In the genomic region with DNA sequence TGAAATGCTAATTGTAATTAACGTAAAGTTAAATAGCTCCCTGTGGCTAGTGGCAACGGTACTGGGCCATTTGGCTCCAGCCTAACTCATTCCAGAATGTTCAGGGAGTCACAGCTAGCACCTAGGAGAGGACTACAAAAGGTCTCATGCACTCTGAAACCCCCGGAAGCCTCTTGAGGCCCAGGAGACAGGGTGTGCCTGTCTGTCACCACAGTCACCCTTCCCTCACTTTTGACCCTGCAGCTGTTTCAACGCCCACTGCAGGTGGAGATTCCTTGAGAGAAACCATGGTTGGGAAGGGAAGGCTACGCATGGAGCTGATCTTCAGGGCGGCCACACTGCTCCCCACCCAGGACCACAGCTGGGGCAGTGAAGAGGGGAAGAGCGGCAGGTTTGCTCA, we compare ENCODE assay signal across 18 cellular contexts. TPM values are rescaled to one million over a fixed set of nuclear protein-coding genes. Genes with fewer than 3 reads are reported as not detected.
DNase-seq lines count a peak whose midpoint lies in the region; ATAC-seq and TF ChIP-seq lines count a peak whose summit lies in the region.
"Had no signal": no experiment of that assay in that cellular context is flagged by ENCODE, and none has a peak within 500 bp of the region (broad histone marks: within the 10 kb centered on the region; RNA-seq: fewer than 3 reads in every experiment).

No MANE protein-coding gene starts in this region.

- intact Hi-C loops in CD8-positive, alpha-beta T cell (cut with DNase I, micrococcal nuclease): loop anchor here (1.0 to 10.0 kb wide), 6 partner anchors 61 to 1196 kb away; partner anchors contain the start of genes ARFGEF2 (in 2 of the 2) and SULF2 (in 1 of the 2)
- intact Hi-C loops in naive thymus-derived CD4-positive, alpha-beta T cell (cut with micrococcal nuclease): loop anchor here (1.0 to 10.0 kb wide), 4 partner anchors 63 to 1195 kb away; partner anchors contain the start of gene ARFGEF2 (in 1 of the 2)

- ATAC-seq in CD8-positive, alpha-beta T cell: no peak
- ATAC-seq in activated CD8-positive, alpha-beta T cell treated with anti-CD3 and anti-CD28 coated beads, Interleukin-2, amount 10 ng/mL, durations not matched to agents 7 days and 5 days: no peak
- no peak for ATAC-seq in naive thymus-derived CD4-positive, alpha-beta T cell
- no peak for ATAC-seq in GM18511 (IDR thresholded peaks at IDR 0.05; ENCODE audit: unreplicated experiment)

- H3K27me3 Mint-ChIP-seq in T-helper 2 cell treated with Interferon-gamma antibody and Interleukin-4, amounts not matched to agents 5 μg/mL and 100 μg/mL, for 36 hours (ENCODE audit: low read depth): no peaks in the 10 kb centered on the region
- no peaks in the 10 kb centered on the region for H3K27me3 Mint-ChIP-seq in CD8-positive, alpha-beta T cell (ENCODE audit: low read depth)
- H3K27me3 Mint-ChIP-seq in activated CD8-positive, alpha-beta T cell treated with anti-CD3 and anti-CD28 coated beads, Interleukin-2, amount 10 ng/mL, durations not matched to agents 7 days and 5 days (ENCODE audit: low read depth): no peaks in the 10 kb centered on the region
- peaks cover 0 to 4% (median 0%) of the 10 kb centered on the region in 5 donors for H3K27me3 Mint-ChIP-seq in naive thymus-derived CD4-positive, alpha-beta T cell

- no peaks in the 10 kb centered on the region for H3K79me2 ChIP-seq in SK-N-SH (ENCODE audit: insufficient read depth)

- peak overlapping the region; percentile 87 for H3K4me3 Mint-ChIP-seq in T-helper 2 cell treated with Interferon-gamma antibody and Interleukin-4, amounts not matched to agents 5 μg/mL and 100 μg/mL, for 36 hours
- H3K4me3 Mint-ChIP-seq in CD8-positive, alpha-beta T cell: no peak overlapping the region
- H3K4me3 Mint-ChIP-seq in activated CD8-positive, alpha-beta T cell treated with anti-CD3 and anti-CD28 coated beads, Interleukin-2, amount 10 ng/mL, durations not matched to agents 7 days and 5 days: peak overlapping the region; percentile 5
- peak overlapping the region in 8 of 10 donors; percentile 49 to 90 (median 82) for H3K4me3 Mint-ChIP-seq in naive thymus-derived CD4-positive, alpha-beta T cell

- peaks cover 46% of the 10 kb centered on the region for H3K4me1 Mint-ChIP-seq in T-helper 2 cell treated with Interferon-gamma antibody and Interleukin-4, amounts not matched to agents 5 μg/mL and 100 μg/mL, for 36 hours (ENCODE audit: low read depth)
- H3K4me1 Mint-ChIP-seq in CD8-positive, alpha-beta T cell (ENCODE audit: low read depth): peaks cover 41% of the 10 kb centered on the region
- H3K4me1 Mint-ChIP-seq in activated CD8-positive, alpha-beta T cell treated with anti-CD3 and anti-CD28 coated beads, Interleukin-2, amount 10 ng/mL, durations not matched to agents 7 days and 5 days (ENCODE audit: low read depth): peaks cover 67% of the 10 kb centered on the region
- peaks cover 39 to 54% (median 44%) of the 10 kb centered on the region in 7 donors for H3K4me1 Mint-ChIP-seq in naive thymus-derived CD4-positive, alpha-beta T cell

- no peak overlapping the region for H3K9ac ChIP-seq in SK-N-SH

- peaks cover 6% of the 10 kb centered on the region for H3K36me3 Mint-ChIP-seq in T-helper 2 cell treated with Interferon-gamma antibody and Interleukin-4, amounts not matched to agents 5 μg/mL and 100 μg/mL, for 36 hours (ENCODE audit: low read depth)
- H3K36me3 Mint-ChIP-seq in CD8-positive, alpha-beta T cell: no peaks in the 10 kb centered on the region
- peaks cover 7% of the 10 kb centered on the region for H3K36me3 Mint-ChIP-seq in activated CD8-positive, alpha-beta T cell treated with anti-CD3 and anti-CD28 coated beads, Interleukin-2, amount 10 ng/mL, durations not matched to agents 7 days and 5 days (ENCODE audit: low read depth)
- H3K36me3 Mint-ChIP-seq in naive thymus-derived CD4-positive, alpha-beta T cell: peaks cover 0 to 24% (median 0%) of the 10 kb centered on the region in 5 donors

- peak overlapping the region; percentile 96 for H3K27ac Mint-ChIP-seq in T-helper 2 cell treated with Interferon-gamma antibody and Interleukin-4, amounts not matched to agents 5 μg/mL and 100 μg/mL, for 36 hours
- peak overlapping the region; percentile 96 for H3K27ac Mint-ChIP-seq in CD8-positive, alpha-beta T cell
- H3K27ac Mint-ChIP-seq in activated CD8-positive, alpha-beta T cell treated with anti-CD3 and anti-CD28 coated beads, Interleukin-2, amount 10 ng/mL, durations not matched to agents 7 days and 5 days: peak overlapping the region; percentile 99
- peak overlapping the region; percentile 97 to 99 (median 99) for H3K27ac Mint-ChIP-seq in naive thymus-derived CD4-positive, alpha-beta T cell

- H3K4me2 ChIP-seq in SK-N-SH: no peak overlapping the region

- 84% methylated on average over 6 of the region's 7 CpGs for WGBS in SK-N-SH (ENCODE audit: low lambda C conversion rate)

- no peak for TF ChIP-seq EP300 in SK-N-SH (IDR thresholded peaks at IDR 0.05; ENCODE audit: borderline replicate concordance in 1 of 2, low read depth in 1 of 2, low read length in 1 of 2)

- peak overlapping the region; percentile 61 for H3K27ac ChIP-seq in CD8-positive, alpha-beta T cell (ENCODE audit: low read depth, low read length)
- peak overlapping the region; percentile 74 for H3K27ac ChIP-seq in naive thymus-derived CD4-positive, alpha-beta T cell (ENCODE audit: low read depth, low read length)
- no peak overlapping the region for H3K27ac ChIP-seq in SK-N-SH (ENCODE audit: low read depth in 2 of 2, low read length in 1 of 2)
- H3K27ac ChIP-seq: C4-2B, ovary, SJCRH30 had no signal

- H3K9me2 ChIP-seq in SK-N-SH: no peaks in the 10 kb centered on the region

- no peak overlapping the region for H3K4me3 ChIP-seq in CD8-positive, alpha-beta T cell (ENCODE audit: low read depth, low read length)
- H3K4me3 ChIP-seq in naive thymus-derived CD4-positive, alpha-beta T cell (ENCODE audit: low read length): no peak overlapping the region
- no peak overlapping the region for H3K4me3 ChIP-seq in SK-N-SH (ENCODE audit: low read depth in 2 of 2, low read length in 1 of 2)
- H3K4me3 ChIP-seq: mucosa of descending colon, ovary, SJCRH30, transverse colon had no signal

- H3K9me3 ChIP-seq in CD8-positive, alpha-beta T cell (ENCODE audit: low read length): no peaks in the 10 kb centered on the region
- no peaks in the 10 kb centered on the region for H3K9me3 ChIP-seq in naive thymus-derived CD4-positive, alpha-beta T cell (ENCODE audit: control insufficient read depth in 2 of 3, low read length in 3 of 3)
- H3K9me3 ChIP-seq in SK-N-SH: no peaks in the 10 kb centered on the region
- H3K9me3 ChIP-seq: mucosa of descending colon, ovary, SJCRH30, transverse colon had no signal

- CTCF ChIA-PET in CD8-positive, alpha-beta T cell (lab: Charles Lee): interaction anchor here (1.7 to 5.4 kb wide), 3 partner anchors 18 to 895 kb away, joined by 7 to 49 read pairs (median 8); no protein-coding TSS in a partner anchor
- CTCF ChIA-PET in activated CD8-positive, alpha-beta T cell treated with anti-CD3 and anti-CD28 coated beads, Interleukin-2, amount 10 ng/mL, durations not matched to agents 7 days and 5 days (lab: Charles Lee): interaction anchor here (1.0 to 2.2 kb wide), 3 partner anchors 60 to 894 kb away, joined by 3 to 19 read pairs (median 3); no protein-coding TSS in a partner anchor
- CTCF ChIA-PET in naive thymus-derived CD4-positive, alpha-beta T cell (lab: Charles Lee): interaction anchor here (1.4 to 3.7 kb wide), 2 partner anchors 603 to 894 kb away, joined by 3 to 16 read pairs; no protein-coding TSS in a partner anchor
- CTCF ChIA-PET in SK-N-SH (lab: Yijun Ruan, JAX): interaction anchor here (0.8 to 4.9 kb wide), 6 partner anchors 16 to 909 kb away, joined by 3 to 44 read pairs (median 4); no protein-coding TSS in a partner anchor

- DNase-seq in T-helper 2 cell treated with Interferon-gamma antibody and Interleukin-4, amounts not matched to agents 5 μg/mL and 100 μg/mL, for 36 hours (ENCODE audit: low spot score): no peak
- DNase-seq in T-helper 2 cell: no peak
- DNase-seq in CD8-positive, alpha-beta T cell: no peak
- no peak for DNase-seq in activated CD8-positive, alpha-beta T cell treated with anti-CD3 and anti-CD28 coated beads, Interleukin-2, amount 10 ng/mL, durations not matched to agents 7 days and 5 days
- peak in 1 of 9 donors; percentile 16 for DNase-seq in naive thymus-derived CD4-positive, alpha-beta T cell
- no peak for DNase-seq in anterior cingulate cortex (lab: John Stamatoyannopoulos, UW)
- no peak for DNase-seq in SK-N-SH
- DNase-seq: 8988T; central memory CD4-positive, alpha-beta T cell; DMS79 treated with DMSO at 0.1 percent for 48 hours; mucosa of descending colon; NCI-H1694; NCI-H226; ovary; transverse colon had no signal

- no peak overlapping the region for H2AFZ ChIP-seq in SK-N-SH (ENCODE audit: low read depth)

- H3K9me3 Mint-ChIP-seq in T-helper 2 cell treated with Interferon-gamma antibody and Interleukin-4, amounts not matched to agents 5 μg/mL and 100 μg/mL, for 36 hours: no peaks in the 10 kb centered on the region
- no peaks in the 10 kb centered on the region for H3K9me3 Mint-ChIP-seq in CD8-positive, alpha-beta T cell
- H3K9me3 Mint-ChIP-seq in activated CD8-positive, alpha-beta T cell treated with anti-CD3 and anti-CD28 coated beads, Interleukin-2, amount 10 ng/mL, durations not matched to agents 7 days and 5 days (ENCODE audit: insufficient read depth): no peaks in the 10 kb centered on the region
- peaks cover 0 to 3% (median 0%) of the 10 kb centered on the region in 11 donors for H3K9me3 Mint-ChIP-seq in naive thymus-derived CD4-positive, alpha-beta T cell

- TF ChIP-seq CTCF in CD8-positive, alpha-beta T cell (IDR thresholded peaks at IDR 0.05): no peak
- no peak for TF ChIP-seq CTCF in SK-N-SH (IDR thresholded peaks at IDR 0.05)

- POLR2A ChIA-PET in CD8-positive, alpha-beta T cell (lab: Charles Lee): no interaction called here
- POLR2A ChIA-PET in activated CD8-positive, alpha-beta T cell treated with anti-CD3 and anti-CD28 coated beads, Interleukin-2, amount 10 ng/mL, durations not matched to agents 7 days and 5 days (lab: Charles Lee): no interaction called here
- POLR2A ChIA-PET in naive thymus-derived CD4-positive, alpha-beta T cell (lab: Charles Lee): no interaction called here
- POLR2A ChIA-PET in SK-N-SH (lab: Yijun Ruan, JAX): no interaction called here

- no peaks in the 10 kb centered on the region for H3K27me3 ChIP-seq in CD8-positive, alpha-beta T cell (ENCODE audit: insufficient read depth, low read length)
- H3K27me3 ChIP-seq in naive thymus-derived CD4-positive, alpha-beta T cell (ENCODE audit: control insufficient read depth in 2 of 2, insufficient read depth in 2 of 2, low read length in 2 of 2): no peaks in the 10 kb centered on the region
- H3K27me3 ChIP-seq in SK-N-SH (ENCODE audit: insufficient read depth): no peaks in the 10 kb centered on the region
- H3K27me3 ChIP-seq: ovary, SJCRH30, transverse colon had no signal

- H4K20me1 ChIP-seq in SK-N-SH (ENCODE audit: insufficient read depth): no peaks in the 10 kb centered on the region

- no peaks in the 10 kb centered on the region for H3K36me3 ChIP-seq in CD8-positive, alpha-beta T cell (ENCODE audit: insufficient read depth, low read length)
- no peaks in the 10 kb centered on the region for H3K36me3 ChIP-seq in naive thymus-derived CD4-positive, alpha-beta T cell (ENCODE audit: control insufficient read depth in 2 of 3, insufficient read depth in 3 of 3, low read length in 3 of 3)
- no peaks in the 10 kb centered on the region for H3K36me3 ChIP-seq in SK-N-SH (replicated peaks in 1 of 2; ENCODE audit: control insufficient read depth in 1 of 2, insufficient read depth in 2 of 2, low read length in 1 of 2)
- H3K36me3 ChIP-seq: ovary, transverse colon had no signal

- no peak for TF ChIP-seq RAD21 in SK-N-SH (IDR thresholded peaks at IDR 0.05; ENCODE audit: low read length)

- peaks cover 36% of the 10 kb centered on the region for H3K4me1 ChIP-seq in CD8-positive, alpha-beta T cell (ENCODE audit: insufficient read depth, low read length)
- H3K4me1 ChIP-seq in naive thymus-derived CD4-positive, alpha-beta T cell (ENCODE audit: control insufficient read depth in 2 of 2, insufficient read depth in 2 of 2, low read length in 2 of 2): peaks cover 15 to 34% of the 10 kb centered on the region in 2 donors
- H3K4me1 ChIP-seq in SK-N-SH (ENCODE audit: control insufficient read depth in 1 of 2, insufficient read depth in 2 of 2, low read depth in 1 of 2, low read length in 1 of 2): peaks cover 0 to 7% of the 10 kb centered on the region in 2 experiments; a peak in 1 of 4 replicates

- H3F3A ChIP-seq in SK-N-SH (replicated peaks; ENCODE audit: insufficient read depth): no peaks in the 10 kb centered on the region

RNA-seq across cellular contexts. Expression of gene SULF2, which starts 58.6 kb away (rescaled TPM):
- total RNA-seq in CD8-positive, alpha-beta T cell: 1 to 10 TPM in 1 of 2 experiments, under 1 TPM in 1; 0.76 to 1.2 TPM
- total RNA-seq in activated CD8-positive, alpha-beta T cell treated with anti-CD3 and anti-CD28 coated beads, Interleukin-2, amount 10 ng/mL, durations not matched to agents 7 days and 5 days: under 1 TPM; 0.58 to 0.70 TPM
- total RNA-seq in naive thymus-derived CD4-positive, alpha-beta T cell: 100 to 1,000 TPM in 1 of 5 experiments, 10 to 100 TPM in 1, 1 to 10 TPM in 1, under 1 TPM in 2; 0.43 to 133 (median 1.5) TPM
- 1 to 10 TPM in 1 of 2 donors, under 1 TPM in 1; 0.60 to 3.6 TPM for polyA plus RNA-seq in naive thymus-derived CD4-positive, alpha-beta T cell
- polyA plus RNA-seq in SK-N-SH (2012; rRNA removed): 11.3 and 20.2 TPM in 2 replicates
- 13.5 and 13.7 TPM in 2 replicates for polyA plus RNA-seq in SK-N-SH (2012; cell fraction: cytosol; rRNA removed)
- 24.2 and 34.3 TPM in 2 replicates for polyA plus RNA-seq in SK-N-SH (2012; cell fraction: nucleus; rRNA removed)

Comparison
In these comparisons a context has a peak if more than half of its experiments do, and no peak if none do; other contexts are left out.
1. H3K27ac ChIP-seq: peak in CD8-positive, alpha-beta T cell (single experiment) and naive thymus-derived CD4-positive, alpha-beta T cell (single experiment); none in SK-N-SH (0 of 2).
2. Peak in every context shown above with its lines, with median percentiles within 50 percentile points of each other: H3K27ac Mint-ChIP-seq.